Comparison of ENCODE assay signal across 24 cellular contexts in genomic region chr20:43383026-43383795, GRCh38.
DNase-seq lines count a peak whose midpoint lies in the region; ATAC-seq, FAIRE-seq and TF ChIP-seq lines count a peak whose summit lies in the region.
"Had no signal": no experiment of that assay in that cellular context is flagged by ENCODE, and none has a peak within 500 bp of the region (broad histone marks: within the 10 kb centered on the region; RNA-seq: fewer than 3 reads in every experiment).

No MANE protein-coding gene starts in this region.

- POLR2A ChIA-PET in GM12878 (lab: Charles Lee): no interaction called here

- SMC1A ChIA-PET in GM12878 (lab: Charles Lee; ENCODE audit: uncharacterized antibody, unreplicated experiment): no interaction called here

- no peaks in the 10 kb centered on the region for H3K27me3 Mint-ChIP-seq in osteocyte (ENCODE audit: unreplicated experiment)
- peaks cover 1% of the 10 kb centered on the region for H3K27me3 Mint-ChIP-seq in endodermal cell (ENCODE audit: insufficient read depth)

- H3K4me3 Mint-ChIP-seq in osteocyte (ENCODE audit: unreplicated experiment) (no peak overlapping the region), endodermal cell (no peak overlapping the region)
- H3K4me3 Mint-ChIP-seq: activated naive CD8-positive, alpha-beta T cell treated with anti-CD3 and anti-CD28 coated beads, Interleukin-2, amount 50 U/mL, for 24 hours; CD4-positive, alpha-beta T cell; GM23338; IgD-negative memory B cell; neural progenitor cell had no signal

- no peak for FAIRE-seq in GM12878 (lab: Jason Lieb, UNC)
- no peak for FAIRE-seq in urothelium cell line (lab: Jason Lieb, UNC)
- FAIRE-seq: bronchial epithelial cell had no signal

- no peak overlapping the region for H3K27ac ChIP-seq in GM12878 (ENCODE audit: control insufficient read depth, insufficient read depth)
- no peak overlapping the region for H3K27ac ChIP-seq in endodermal cell (ENCODE audit: low read depth, low read length)
- no peak overlapping the region for H3K27ac ChIP-seq in tibial nerve
- H3K27ac ChIP-seq: HL-60, neural progenitor cell, SK-N-MC had no signal

- H3K27ac Mint-ChIP-seq in osteocyte (ENCODE audit: unreplicated experiment): no peak overlapping the region
- H3K27ac Mint-ChIP-seq in endodermal cell: no peak overlapping the region
- H3K27ac Mint-ChIP-seq: activated naive CD8-positive, alpha-beta T cell treated with anti-CD3 and anti-CD28 coated beads, Interleukin-2, amount 50 U/mL, for 24 hours; activated T-helper 2 cell treated with anti-CD3 and anti-CD28 coated beads, Interferon-gamma antibody, Interleukin-2, Interleukin-4, amounts not matched to agents 10 μg/mL and 5 μg/mL and 100 μg/mL, durations not matched to agents 14 hours and 24 hours and 36 hours; CD4-positive, alpha-beta T cell; GM23338; IgD-negative memory B cell; neural progenitor cell had no signal

- H3K36me3 ChIP-seq in GM12878 (ENCODE audit: control insufficient read depth in 2 of 2, insufficient read depth in 2 of 2, low read length in 1 of 2) (no peaks in the 10 kb centered on the region), endodermal cell (ENCODE audit: control insufficient read depth, insufficient read depth, low read length) (no peaks in the 10 kb centered on the region), tibial nerve (no peaks in the 10 kb centered on the region)
- H3K36me3 ChIP-seq: MG63, neural progenitor cell had no signal

- H4K20me1 ChIP-seq in GM12878 (ENCODE audit: control insufficient read depth, insufficient read depth): no peaks in the 10 kb centered on the region

- BruUV-seq in GM12878 (replicated peaks; lab: Mats Ljungman, UMichigan): no TSS peak

- H3K4me1 Mint-ChIP-seq in osteocyte (ENCODE audit: unreplicated experiment) (no peaks in the 10 kb centered on the region), endodermal cell (peaks cover 23% of the 10 kb centered on the region)
- H3K4me1 Mint-ChIP-seq: GM23338, neural progenitor cell had no signal

- H3K27me3 ChIP-seq in GM12878 (replicated peaks in 1 of 2; ENCODE audit: control insufficient read depth in 2 of 2, insufficient read depth in 2 of 2, low read length in 1 of 2) (no peaks in the 10 kb centered on the region), endodermal cell (ENCODE audit: control insufficient read depth, insufficient read depth, low read length, poor library complexity, severe bottlenecking) (no peaks in the 10 kb centered on the region), tibial nerve (no peaks in the 10 kb centered on the region)
- H3K27me3 ChIP-seq: MG63, neural progenitor cell had no signal

- no peak overlapping the region for H3K4me2 ChIP-seq in GM12878 (ENCODE audit: control insufficient read depth, insufficient read depth)
- H3K4me2 ChIP-seq: GM23338, neural progenitor cell had no signal

- H3K4me1 ChIP-seq in GM12878 (ENCODE audit: control insufficient read depth, insufficient read depth, low read length) (no peaks in the 10 kb centered on the region), endodermal cell (ENCODE audit: control insufficient read depth, insufficient read depth, low read length) (no peaks in the 10 kb centered on the region), tibial nerve (no peaks in the 10 kb centered on the region)
- H3K4me1 ChIP-seq: neural progenitor cell had no signal

- TF ChIP-seq POLR2A in GM12878 (IDR thresholded peaks at IDR 0.05; ENCODE audit: low read depth, low read length) (no peak), tibial nerve (IDR thresholded peaks at IDR 0.05) (no peak)

- intact Hi-C loops in GM12878 (cut with micrococcal nuclease; ENCODE audit: unreplicated experiment): no loop called here

- RAD21 ChIA-PET in GM12878 (lab: Charles Lee; ENCODE audit: unreplicated experiment): no interaction called here

- H3K9me3 ChIP-seq in GM12878 (replicated peaks; ENCODE audit: control insufficient read depth, insufficient read depth, low read length): peaks cover 2% of the 10 kb centered on the region; the same call in 2 of the 3 replicates
- H3K9me3 ChIP-seq in endodermal cell (ENCODE audit: control insufficient read depth, low read length): no peaks in the 10 kb centered on the region
- H3K9me3 ChIP-seq in tibial nerve: peaks cover 0 to 11% (median 0%) of the 10 kb centered on the region in 4 donors
- H3K9me3 ChIP-seq: MG63 had no signal

- CTCF ChIA-PET in GM12878 (lab: Yijun Ruan, JAX): no interaction called here

- in situ Hi-C loops in GM12878 (cut with MboI): no loop called here

- H3K9ac ChIP-seq in GM12878 (ENCODE audit: control insufficient read depth, insufficient read depth, low read length) (no peak overlapping the region), endodermal cell (ENCODE audit: extremely low read depth, low read length, poor library complexity, severe bottlenecking) (no peak overlapping the region)
- H3K9ac ChIP-seq: neural progenitor cell had no signal

- no peak for TF ChIP-seq RAD21 in GM12878 (IDR thresholded peaks at IDR 0.05; ENCODE audit: insufficient read depth, low read depth, low read length)

- H3K36me3 Mint-ChIP-seq in osteocyte (ENCODE audit: unreplicated experiment) (no peaks in the 10 kb centered on the region), endodermal cell (ENCODE audit: low read depth) (no peaks in the 10 kb centered on the region)
- H3K36me3 Mint-ChIP-seq: neural progenitor cell had no signal

- H3K9me3 Mint-ChIP-seq in osteocyte (ENCODE audit: unreplicated experiment) (peaks cover 6% of the 10 kb centered on the region), endodermal cell (no peaks in the 10 kb centered on the region)
- H3K9me3 Mint-ChIP-seq: activated T-helper 2 cell treated with anti-CD3 and anti-CD28 coated beads, Interferon-gamma antibody, Interleukin-2, Interleukin-4, amounts not matched to agents 10 μg/mL and 5 μg/mL and 100 μg/mL, durations not matched to agents 14 hours and 24 hours and 36 hours; CD4-positive, alpha-beta T cell; neural progenitor cell had no signal

- WGBS in GM12878 (ENCODE audit: insufficient coverage, insufficient replicate concordance, low lambda C conversion rate, missing lambda C conversion rate): 1% methylated on average over 8 of the region's 8 CpGs
- 90 to 92% methylated on average over 2 to 8 of the region's 8 CpGs for WGBS in endodermal cell (ENCODE audit: insufficient coverage in 1 of 2, insufficient read length in 1 of 2), 2 experiments
- 59 to 62% methylated on average over 8 of the region's 8 CpGs for WGBS in tibial nerve, 2 donors

- no peak overlapping the region for H2AFZ ChIP-seq in GM12878 (ENCODE audit: control insufficient read depth, low read depth, low read length)
- H2AFZ ChIP-seq: GM23338, neural progenitor cell had no signal

- TF ChIP-seq CTCF in GM12878 (IDR thresholded peaks at IDR 0.05 in 2 of 3, conservative IDR thresholded peaks at IDR 0.05 in 1 of 3; ENCODE audit: control insufficient read depth in 2 of 3, extremely low read depth in 1 of 3, insufficient read depth in 1 of 3, low read depth in 3 of 3, low read length in 3 of 3) (no peak), osteocyte (IDR thresholded peaks at IDR 0.05) (no peak), endodermal cell (conservative IDR thresholded peaks at IDR 0.05) (no peak), tibial nerve (IDR thresholded peaks at IDR 0.05) (no peak)

- DNase-seq in GM03348 (ENCODE audit: low spot score): peak; percentile 25
- DNase-seq in GM12878 (ENCODE audit: low read depth, low spot score): no peak
- DNase-seq in osteocyte (ENCODE audit: extremely low spot score, unreplicated experiment): peak; percentile 32
- DNase-seq in endodermal cell: no peak
- no peak for DNase-seq in tibial nerve (ENCODE audit: low spot score in 2 of 2)
- no peak for DNase-seq in urothelium cell line (ENCODE audit: low spot score)
- DNase-seq in NCI-H2029 (lab: John Stamatoyannopoulos, UW): no peak
- DNase-seq: activated naive CD8-positive, alpha-beta T cell treated with anti-CD3 and anti-CD28 coated beads, Interleukin-2, amount 50 U/mL, for 24 hours; CD4-positive, alpha-beta T cell; dermis blood vessel endothelial cell; DMS153; MG63; stimulated activated CD4-positive, alpha-beta T cell treated with anti-CD3 and anti-CD28 coated beads, Interleukin-12 subunit alpha, Interleukin-12 subunit beta, amount 100 ng/mL, for 4 hours; stimulated activated CD8-positive, alpha-beta memory T cell treated with anti-CD3 and anti-CD28 coated beads, Interleukin-4, amount 100 ng/mL, for 48 hours had no signal

- peak; percentile 62 for ATAC-seq in HG02852 (IDR thresholded peaks at IDR 0.05; ENCODE audit: unreplicated experiment)
- ATAC-seq in GM12878: peak; percentile 33
- ATAC-seq: activated naive CD8-positive, alpha-beta T cell treated with anti-CD3 and anti-CD28 coated beads, Interleukin-2, amount 50 U/mL, for 24 hours; GM23338; left lobe of liver; Panc1 had no signal

- TF ChIP-seq EP300 in GM12878 (IDR thresholded peaks at IDR 0.05; ENCODE audit: borderline replicate concordance in 1 of 2, control insufficient read depth in 1 of 2, low read depth in 2 of 2, low read length in 2 of 2): no peak
- no peak for TF ChIP-seq EP300 in tibial nerve (IDR thresholded peaks at IDR 0.05)

- no peaks in the 10 kb centered on the region for H3K79me2 ChIP-seq in GM12878 (ENCODE audit: control insufficient read depth, insufficient read depth, low read length)

- no peak overlapping the region for H3K4me3 ChIP-seq in GM12878
- no peak overlapping the region for H3K4me3 ChIP-seq in endodermal cell (ENCODE audit: low read length)
- no peak overlapping the region for H3K4me3 ChIP-seq in tibial nerve
- H3K4me3 ChIP-seq: GM23338, MG63, neural progenitor cell, SK-N-MC had no signal

TF ChIP-seq in GM12878, 131 proteins besides CTCF, POLR2A, EP300 and RAD21:
- TF ChIP-seq CREM (IDR thresholded peaks at IDR 0.05; ENCODE audit: low read depth) (no peak), NRF1 (conservative IDR thresholded peaks at IDR 0.05; ENCODE audit: low read depth, low read length) (no peak), ETV6 (conservative IDR thresholded peaks at IDR 0.05 in 1 of 2, IDR thresholded peaks at IDR 0.05 in 1 of 2; ENCODE audit: borderline replicate concordance in 1 of 2, low read depth in 1 of 2) (0 out of 4 replicates have a peak, but pooled peaks of 1 of the 2 experiments have one; percentile 24), ZNF24 (IDR thresholded peaks at IDR 0.05) (no peak), ATF7 (IDR thresholded peaks at IDR 0.05; ENCODE audit: low read depth) (no peak), RFX5 (IDR thresholded peaks at IDR 0.05; ENCODE audit: low read depth, low read length) (no peak), RB1 (IDR thresholded peaks at IDR 0.05; ENCODE audit: borderline replicate concordance) (no peak), SMAD5 (IDR thresholded peaks at IDR 0.05; ENCODE audit: low read depth) (no peak), NFIC (IDR thresholded peaks at IDR 0.05; ENCODE audit: low read depth, low read length) (0 out of 2 replicates have a peak, but pooled peaks have one; percentile 15), JUNB (IDR thresholded peaks at IDR 0.05) (peak; percentile 71), RUNX3 (IDR thresholded peaks at IDR 0.05; ENCODE audit: low read length) (peak; percentile 20; the same call in 1 of the 2 replicates), HDAC6 (IDR thresholded peaks at IDR 0.05; ENCODE audit: unreplicated experiment) (no peak), IRF4 (IDR thresholded peaks at IDR 0.05; ENCODE audit: low read depth, low read length) (peak; percentile 46; the same call in 1 of the 2 replicates)

Comparison
In these comparisons a context has a peak if more than half of its experiments do, and no peak if none do; other contexts are left out.
1. DNase-seq: peak in GM03348 (single experiment) and osteocyte (single experiment); none in GM12878 (single experiment), endodermal cell (single experiment), tibial nerve (0 of 2), urothelium cell line (single experiment) and NCI-H2029 (single experiment).